In the genomic region with DNA sequence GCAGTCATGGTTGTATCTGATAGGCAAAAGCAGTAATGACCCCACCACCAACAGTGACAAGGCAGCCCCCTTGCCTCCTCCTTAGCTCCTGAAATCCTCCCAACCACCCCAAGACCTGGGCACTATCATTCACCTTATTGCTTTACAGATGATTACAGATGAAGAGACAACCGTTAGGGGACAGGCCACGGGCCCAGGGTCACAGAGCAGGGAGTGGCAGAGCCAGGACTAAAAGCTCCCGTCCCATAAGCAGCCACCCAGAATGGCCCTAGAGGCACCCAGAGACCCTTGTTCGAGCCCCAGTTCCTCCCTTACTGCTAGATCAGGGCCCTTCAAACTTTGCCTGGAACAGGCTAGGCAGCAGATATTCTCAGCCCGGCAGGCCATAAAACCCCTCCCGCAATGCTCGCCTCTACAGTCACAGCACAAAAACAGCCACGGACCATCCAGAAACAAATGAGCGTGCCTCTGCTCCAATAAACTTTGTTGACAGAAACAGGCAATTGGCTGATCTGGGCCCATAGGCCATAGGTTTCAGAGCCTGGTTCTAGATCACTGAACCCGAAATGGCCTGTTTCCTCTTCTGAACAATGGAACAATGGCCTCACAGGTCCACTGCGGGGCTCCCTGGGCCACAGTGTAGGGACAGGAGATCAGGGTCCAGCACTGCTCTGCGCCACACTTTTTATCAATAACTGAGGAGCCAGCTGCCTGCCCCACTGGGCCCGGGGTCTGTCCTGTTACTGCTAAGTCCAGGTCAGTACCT, we compare ENCODE assay signal across 15 cellular contexts.
DNase-seq lines count a peak whose midpoint lies in the region; ATAC-seq and TF ChIP-seq lines count a peak whose summit lies in the region.
"Had no signal": no experiment of that assay in that cellular context is flagged by ENCODE, and none has a peak within 500 bp of the region (broad histone marks: within the 10 kb centered on the region; RNA-seq: fewer than 3 reads in every experiment).

No MANE protein-coding gene starts in this region.

- TF ChIP-seq POLR2A in upper lobe of left lung (IDR thresholded peaks at IDR 0.05), result no peak

- no peak overlapping the region for H3K4me3 Mint-ChIP-seq in nephron
- H3K4me3 Mint-ChIP-seq in activated naive CD4-positive, alpha-beta T cell treated with anti-CD3 and anti-CD28 coated beads, Interleukin-2, amount 10 ng/mL, durations not matched to agents 7 days and 5 days, result no peak overlapping the region
- H3K4me3 Mint-ChIP-seq: activated CD4-positive, alpha-beta T cell treated with anti-CD3 and anti-CD28 coated beads, Interleukin-2, amount 10 ng/mL, durations not matched to agents 24 days and 14 days; naive thymus-derived CD4-positive, alpha-beta T cell had no signal

- no peak for TF ChIP-seq CTCF in right atrium auricular region (IDR thresholded peaks at IDR 0.05)
- TF ChIP-seq CTCF in nephron (IDR thresholded peaks at IDR 0.05; ENCODE audit: unreplicated experiment in 3 of 3), result no peak
- TF ChIP-seq CTCF in upper lobe of left lung (IDR thresholded peaks at IDR 0.05), result no peak

- H3K9me3 ChIP-seq in right atrium auricular region, result peaks cover 0 to 2% of the 10 kb centered on the region in 2 donors
- peaks cover 0 to 2% (median under 1%) of the 10 kb centered on the region in 4 donors for H3K9me3 ChIP-seq in upper lobe of left lung

- DNase-seq in right atrium auricular region (ENCODE audit: low spot score), result no peak
- no peak for DNase-seq in cardiac septum (ENCODE audit: low spot score)
- DNase-seq in dermis microvascular lymphatic vessel endothelial cell (ENCODE audit: low read depth in 2 of 2), result peak; percentile 70 to 85
- no peak for DNase-seq in upper lobe of left lung
- no peak for DNase-seq in activated naive CD4-positive, alpha-beta T cell treated with anti-CD3 and anti-CD28 coated beads, Interleukin-2, amount 10 ng/mL, durations not matched to agents 7 days and 5 days
- no peak for DNase-seq in DMS79 treated with DMSO at 0.1 percent for 48 hours (lab: John Stamatoyannopoulos, UW)
- no peak for DNase-seq in hepatic stellate cell (ENCODE audit: low spot score)
- DNase-seq: activated CD4-positive, alpha-beta T cell treated with anti-CD3 and anti-CD28 coated beads, Interleukin-2, amount 10 ng/mL, durations not matched to agents 24 days and 14 days; activated gamma-delta T cell treated with Interleukin-2 at 50 U/mL for 16 hours; central memory CD4-positive, alpha-beta T cell; DMS153; MG63; naive thymus-derived CD4-positive, alpha-beta T cell had no signal

- ATAC-seq in upper lobe of left lung (ENCODE audit: low FRiP score in 2 of 2), result no peak

- CTCF ChIA-PET in activated naive CD4-positive, alpha-beta T cell treated with anti-CD3 and anti-CD28 coated beads, Interleukin-2, amount 10 ng/mL, durations not matched to agents 7 days and 5 days (lab: Charles Lee), result no interaction called here

- H3K27me3 ChIP-seq in right atrium auricular region (no peaks in the 10 kb centered on the region), upper lobe of left lung (no peaks in the 10 kb centered on the region)
- H3K27me3 ChIP-seq: MG63 had no signal

- H3K4me1 ChIP-seq in right atrium auricular region (peaks cover 0 to 36% of the 10 kb centered on the region in 2 donors), upper lobe of left lung (peaks cover 36 to 38% (median 37%) of the 10 kb centered on the region in 4 donors)

- H3K36me3 ChIP-seq in right atrium auricular region (peaks cover 44% of the 10 kb centered on the region), upper lobe of left lung (peaks cover 8 to 80% (median 58%) of the 10 kb centered on the region in 4 donors)

- H3K4me1 Mint-ChIP-seq in nephron, result peaks cover 24% of the 10 kb centered on the region
- peaks cover 16% of the 10 kb centered on the region for H3K4me1 Mint-ChIP-seq in activated naive CD4-positive, alpha-beta T cell treated with anti-CD3 and anti-CD28 coated beads, Interleukin-2, amount 10 ng/mL, durations not matched to agents 7 days and 5 days

- WGBS in upper lobe of left lung, 2 donors, result 70 to 92% methylated on average over 10 to 13 of the region's 13 CpGs

- H3K27me3 Mint-ChIP-seq in nephron (ENCODE audit: low read depth), result peaks cover 3% of the 10 kb centered on the region
- no peaks in the 10 kb centered on the region for H3K27me3 Mint-ChIP-seq in activated naive CD4-positive, alpha-beta T cell treated with anti-CD3 and anti-CD28 coated beads, Interleukin-2, amount 10 ng/mL, durations not matched to agents 7 days and 5 days
- H3K27me3 Mint-ChIP-seq: activated CD4-positive, alpha-beta T cell treated with anti-CD3 and anti-CD28 coated beads, Interleukin-2, amount 10 ng/mL, durations not matched to agents 24 days and 14 days; naive thymus-derived CD4-positive, alpha-beta T cell had no signal

- H3K27ac Mint-ChIP-seq in nephron, result peak overlapping the region; percentile 38 to 99 (median 42)
- H3K27ac Mint-ChIP-seq in activated naive CD4-positive, alpha-beta T cell treated with anti-CD3 and anti-CD28 coated beads, Interleukin-2, amount 10 ng/mL, durations not matched to agents 7 days and 5 days, result no peak overlapping the region

- no peaks in the 10 kb centered on the region for H3K9me3 Mint-ChIP-seq in nephron
- H3K9me3 Mint-ChIP-seq in activated naive CD4-positive, alpha-beta T cell treated with anti-CD3 and anti-CD28 coated beads, Interleukin-2, amount 10 ng/mL, durations not matched to agents 7 days and 5 days, result peaks cover 4% of the 10 kb centered on the region

- intact Hi-C loops in cardiac septum (cut with DNase I), result no loop called here

- H3K36me3 Mint-ChIP-seq in nephron (ENCODE audit: low read depth), result peaks cover 48% of the 10 kb centered on the region
- peaks cover 52% of the 10 kb centered on the region for H3K36me3 Mint-ChIP-seq in activated naive CD4-positive, alpha-beta T cell treated with anti-CD3 and anti-CD28 coated beads, Interleukin-2, amount 10 ng/mL, durations not matched to agents 7 days and 5 days

- H3K4me3 ChIP-seq in right atrium auricular region (no peak overlapping the region), upper lobe of left lung (no peak overlapping the region)
- H3K4me3 ChIP-seq: MG63 had no signal

- H3K27ac ChIP-seq in right atrium auricular region (peak overlapping the region; percentile 31 to 85), upper lobe of left lung (peak overlapping the region in 3 of 4 donors; percentile 54 to 91 (median 85))
- H3K27ac ChIP-seq: HL-60 had no signal

- TF ChIP-seq EP300 in upper lobe of left lung (IDR thresholded peaks at IDR 0.05), result no peak

Comparison
In these comparisons a context has a peak if more than half of its experiments do, and no peak if none do; other contexts are left out.
1. DNase-seq: peak in dermis microvascular lymphatic vessel endothelial cell (2 of 2); none in right atrium auricular region (single experiment), cardiac septum (single experiment), upper lobe of left lung (0 of 2), activated naive CD4-positive, alpha-beta T cell treated with anti-CD3 and anti-CD28 coated beads, Interleukin-2, amount 10 ng/mL, durations not matched to agents 7 days and 5 days (single experiment), DMS79 treated with DMSO at 0.1 percent for 48 hours (single experiment) and hepatic stellate cell (single experiment).